ENCODE assay signal across 9 cellular contexts in the genomic region with DNA sequence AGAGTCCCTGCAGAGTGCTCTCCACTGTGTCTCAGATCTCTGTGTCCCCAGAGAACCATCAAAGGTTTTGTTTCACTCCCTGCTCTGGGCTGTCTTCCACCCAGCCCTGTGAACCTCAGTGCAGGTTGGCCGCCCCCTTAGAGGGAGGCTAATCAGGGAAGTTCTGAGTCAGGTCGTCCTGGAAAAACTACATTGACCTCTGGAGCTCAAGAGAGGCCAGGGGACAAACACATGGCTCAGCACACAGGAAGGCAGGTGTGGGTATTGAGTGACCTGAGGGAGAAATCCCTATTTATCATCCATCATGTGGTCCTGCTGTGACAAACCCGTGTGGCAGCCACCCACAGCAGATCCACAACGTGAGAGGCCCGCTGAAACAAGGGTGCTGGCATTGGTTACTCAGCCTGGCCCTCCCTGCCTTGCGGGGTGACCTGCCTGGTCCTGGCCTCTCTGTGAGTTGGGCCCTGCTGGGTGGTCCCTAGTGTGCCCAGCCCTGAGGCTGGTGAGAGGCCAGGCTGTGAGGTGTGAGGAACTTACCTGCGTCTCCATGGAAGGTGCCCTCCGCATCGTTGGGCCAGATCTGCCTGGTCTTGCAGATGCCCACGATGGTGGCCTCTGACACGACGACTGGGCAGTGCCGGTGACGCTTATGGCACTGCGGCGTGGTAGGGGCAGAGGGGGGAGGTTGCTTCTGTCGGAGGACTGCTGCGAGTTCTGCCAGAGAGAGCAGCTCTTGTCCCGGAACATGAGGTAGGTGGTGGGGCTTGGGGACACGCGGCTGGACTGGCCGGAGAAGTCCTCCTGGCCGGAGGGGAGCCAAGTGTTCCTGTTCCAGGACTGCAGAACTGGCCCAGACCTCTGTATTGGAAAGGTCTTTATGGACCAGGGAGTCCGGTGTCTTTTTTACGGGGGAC. TPM values are rescaled to one million over a fixed set of nuclear protein-coding genes. Genes with fewer than 3 reads are reported as not detected.
DNase-seq lines count a peak whose midpoint lies in the region; ATAC-seq and TF ChIP-seq lines count a peak whose summit lies in the region.
"Had no signal": no experiment of that assay in that cellular context is flagged by ENCODE, and none has a peak within 500 bp of the region (broad histone marks: within the 10 kb centered on the region; RNA-seq: fewer than 3 reads in every experiment).

No MANE protein-coding gene starts in this region.

- H3K9me3 Mint-ChIP-seq in activated T-helper 1 cell treated with anti-CD3 and anti-CD28 coated beads, Interleukin-12 subunit alpha, Interleukin-12 subunit beta, Interleukin-2, Interleukin-4 antibody, amounts not matched to agents 30 ng/mL and 10 ng/mL and 1 ng/mL, durations not matched to agents 14 hours and 24 hours and 36 hours = peaks cover 16% of the 10 kb centered on the region

- no peaks in the 10 kb centered on the region for H3K27me3 ChIP-seq in right atrium auricular region

- TF ChIP-seq CTCF in right atrium auricular region (IDR thresholded peaks at IDR 0.05) = no peak

- H3K27me3 Mint-ChIP-seq in activated T-helper 1 cell treated with anti-CD3 and anti-CD28 coated beads, Interleukin-12 subunit alpha, Interleukin-12 subunit beta, Interleukin-2, Interleukin-4 antibody, amounts not matched to agents 30 ng/mL and 10 ng/mL and 1 ng/mL, durations not matched to agents 14 hours and 24 hours and 36 hours (ENCODE audit: insufficient read depth) = no peaks in the 10 kb centered on the region

- H3K36me3 Mint-ChIP-seq in activated T-helper 1 cell treated with anti-CD3 and anti-CD28 coated beads, Interleukin-12 subunit alpha, Interleukin-12 subunit beta, Interleukin-2, Interleukin-4 antibody, amounts not matched to agents 30 ng/mL and 10 ng/mL and 1 ng/mL, durations not matched to agents 14 hours and 24 hours and 36 hours (ENCODE audit: low read depth) = peaks cover 24% of the 10 kb centered on the region

- peak overlapping the region; percentile 85 for H3K4me3 Mint-ChIP-seq in activated T-helper 1 cell treated with anti-CD3 and anti-CD28 coated beads, Interleukin-12 subunit alpha, Interleukin-12 subunit beta, Interleukin-2, Interleukin-4 antibody, amounts not matched to agents 30 ng/mL and 10 ng/mL and 1 ng/mL, durations not matched to agents 14 hours and 24 hours and 36 hours

- H3K27ac Mint-ChIP-seq in activated T-helper 1 cell treated with anti-CD3 and anti-CD28 coated beads, Interleukin-12 subunit alpha, Interleukin-12 subunit beta, Interleukin-2, Interleukin-4 antibody, amounts not matched to agents 30 ng/mL and 10 ng/mL and 1 ng/mL, durations not matched to agents 14 hours and 24 hours and 36 hours = peak overlapping the region; percentile 81

- peaks cover 59% of the 10 kb centered on the region for H3K4me1 Mint-ChIP-seq in activated T-helper 1 cell treated with anti-CD3 and anti-CD28 coated beads, Interleukin-12 subunit alpha, Interleukin-12 subunit beta, Interleukin-2, Interleukin-4 antibody, amounts not matched to agents 30 ng/mL and 10 ng/mL and 1 ng/mL, durations not matched to agents 14 hours and 24 hours and 36 hours (ENCODE audit: low read depth)

- peaks cover 0 to 9% of the 10 kb centered on the region in 2 donors for H3K9me3 ChIP-seq in right atrium auricular region

- peak; percentile 25 for DNase-seq in stimulated activated CD4-positive, alpha-beta T cell treated with anti-CD3 and anti-CD28 coated beads, Interleukin-15, amount 100 ng/mL, for 24 hours
- DNase-seq in stimulated activated CD4-positive, alpha-beta T cell treated with anti-CD3 and anti-CD28 coated beads, Interleukin-1b, Interleukin-23, amount 100 ng/mL, for 48 hours = no peak
- DNase-seq in activated T-helper 1 cell treated with anti-CD3 and anti-CD28 coated beads, Interleukin-12 subunit alpha, Interleukin-12 subunit beta, Interleukin-2, Interleukin-4 antibody, amounts not matched to agents 30 ng/mL and 10 ng/mL and 1 ng/mL, durations not matched to agents 14 hours and 24 hours and 36 hours (ENCODE audit: low spot score) = no peak
- DNase-seq in right atrium auricular region (ENCODE audit: low spot score) = no peak
- no peak for DNase-seq in skeletal muscle cell (ENCODE audit: low read depth)
- no peak for DNase-seq in NCI-H82 treated with DMSO at 0.1 percent for 48 hours (lab: John Stamatoyannopoulos, UW; ENCODE audit: unreplicated experiment)
- no peak for DNase-seq in GM19238 (ENCODE audit: insufficient read length, low spot score)

- intact Hi-C loops in activated T-helper 1 cell treated with anti-CD3 and anti-CD28 coated beads, Interleukin-12 subunit alpha, Interleukin-12 subunit beta, Interleukin-2, Interleukin-4 antibody, amounts not matched to agents 30 ng/mL and 10 ng/mL and 1 ng/mL, durations not matched to agents 14 hours and 24 hours and 36 hours (cut with micrococcal nuclease) = loop anchor here (1.0 kb wide), 1 partner anchor 37 kb away; no protein-coding TSS in a partner anchor

- H3K4me3 ChIP-seq in right atrium auricular region = peak overlapping the region; percentile 67 to 70
- H3K4me3 ChIP-seq in skeletal muscle cell (ENCODE audit: low read depth, low read length) = peak overlapping the region; percentile 67

- peaks cover 0 to 52% of the 10 kb centered on the region in 2 donors for H3K4me1 ChIP-seq in right atrium auricular region

- ATAC-seq in HG02623 (IDR thresholded peaks at IDR 0.05; ENCODE audit: unreplicated experiment) = no peak

- H3K36me3 ChIP-seq in right atrium auricular region = no peaks in the 10 kb centered on the region

- peak overlapping the region; percentile 51 to 77 for H3K27ac ChIP-seq in right atrium auricular region

RNA-seq across cellular contexts. Expression of a gene that starts 0.7 kb away (rescaled TPM):
- 56.8 and 62.0 TPM in 2 replicates for total RNA-seq in activated T-helper 1 cell treated with anti-CD3 and anti-CD28 coated beads, Interleukin-12 subunit alpha, Interleukin-12 subunit beta, Interleukin-2, Interleukin-4 antibody, amounts not matched to agents 30 ng/mL and 10 ng/mL and 1 ng/mL, durations not matched to agents 14 hours and 24 hours and 36 hours
- total RNA-seq in right atrium auricular region = 10 to 100 TPM; 27.0 to 41.3 TPM

RNA-seq across cellular contexts. Expression of a gene that starts 34.4 kb away (rescaled TPM):
- 0.08 TPM in 1 of 2 replicates, not detected in the other for total RNA-seq in activated T-helper 1 cell treated with anti-CD3 and anti-CD28 coated beads, Interleukin-12 subunit alpha, Interleukin-12 subunit beta, Interleukin-2, Interleukin-4 antibody, amounts not matched to agents 30 ng/mL and 10 ng/mL and 1 ng/mL, durations not matched to agents 14 hours and 24 hours and 36 hours
- total RNA-seq in right atrium auricular region = 1 to 10 TPM in 1 of 2 donors, under 1 TPM in 1; 0.59 to 2.0 TPM

RNA-seq across cellular contexts. Expression of a gene that starts 37.8 kb away (rescaled TPM):
- not detected in 2 replicates for total RNA-seq in activated T-helper 1 cell treated with anti-CD3 and anti-CD28 coated beads, Interleukin-12 subunit alpha, Interleukin-12 subunit beta, Interleukin-2, Interleukin-4 antibody, amounts not matched to agents 30 ng/mL and 10 ng/mL and 1 ng/mL, durations not matched to agents 14 hours and 24 hours and 36 hours
- total RNA-seq in right atrium auricular region = not detected
- total RNA-seq: glomerular endothelial cell had no signal
